Comparison of ENCODE assay signal across 17 cellular contexts in genomic region chr12:131782061-131782460, GRCh38. TPM values are rescaled to one million over a fixed set of nuclear protein-coding genes. Genes with fewer than 3 reads are reported as not detected.
"Had no signal": no experiment of that assay in that cellular context is flagged by ENCODE, and none has a peak within 500 bp of the region (broad histone marks: within the 10 kb centered on the region; RNA-seq: fewer than 3 reads in every experiment).

No MANE protein-coding gene starts in this region.

- H3K9me3 Mint-ChIP-seq: effector memory CD8-positive, alpha-beta T cell had no signal

- H3K27ac Mint-ChIP-seq: activated CD4-positive, alpha-beta T cell treated with anti-CD3 and anti-CD28 coated beads for 36 hours; activated naive CD8-positive, alpha-beta T cell had no signal

- H3K4me3 Mint-ChIP-seq: activated CD4-positive, alpha-beta T cell treated with anti-CD3 and anti-CD28 coated beads for 36 hours; activated naive CD8-positive, alpha-beta T cell; effector memory CD8-positive, alpha-beta T cell had no signal

- H3K4me3 ChIP-seq: heart right ventricle, left ventricle myocardium inferior, prostate gland, testis, upper lobe of right lung had no signal

- DNase-seq: activated CD4-positive, alpha-beta T cell treated with anti-CD3 and anti-CD28 coated beads for 36 hours; activated CD4-positive, alpha-beta T cell treated with anti-CD3 and anti-CD28 coated beads, Interleukin-2, amount 50 U/mL, for 48 hours; amniotic stem cell; effector memory CD8-positive, alpha-beta T cell; heart right ventricle; kidney glomerular epithelial cell; left ventricle myocardium inferior; mammary epithelial cell; occipital lobe; right cardiac atrium; SW 1271; T-helper 2 cell; testis; upper lobe of right lung had no signal

- H3K27me3 ChIP-seq: heart right ventricle, testis, upper lobe of right lung had no signal

- ATAC-seq: activated CD4-positive, alpha-beta T cell treated with anti-CD3 and anti-CD28 coated beads for 36 hours; effector memory CD8-positive, alpha-beta T cell; heart right ventricle; right cardiac atrium; upper lobe of right lung had no signal

- H3K9me3 ChIP-seq: heart right ventricle, left ventricle myocardium inferior, prostate gland, testis, upper lobe of right lung had no signal

- H3K36me3 Mint-ChIP-seq: activated naive CD8-positive, alpha-beta T cell had no signal

- H3K4me1 ChIP-seq: left ventricle myocardium inferior, prostate gland, testis, upper lobe of right lung had no signal

- H3K27ac ChIP-seq: heart right ventricle, left ventricle myocardium inferior, prostate gland, testis, upper lobe of right lung, VCaP had no signal

- H3K27me3 Mint-ChIP-seq: activated CD4-positive, alpha-beta T cell treated with anti-CD3 and anti-CD28 coated beads for 36 hours; activated naive CD8-positive, alpha-beta T cell; effector memory CD8-positive, alpha-beta T cell had no signal

RNA-seq across cellular contexts. Expression of gene MMP17, which starts 46.1 kb away (rescaled TPM):
- total RNA-seq: activated CD4-positive, alpha-beta T cell treated with anti-CD3 and anti-CD28 coated beads for 36 hours had no signal
